19 cellular contexts compared by ENCODE assay signal in genomic region chr2:147641644-147642043, GRCh38.
"Had no signal": no experiment of that assay in that cellular context is flagged by ENCODE, and none has a peak within 500 bp of the region (broad histone marks: within the 10 kb centered on the region; RNA-seq: fewer than 3 reads in every experiment).

No MANE protein-coding gene starts in this region.

- DNase-seq: activated CD4-positive, alpha-beta T cell treated with anti-CD3 and anti-CD28 coated beads for 1 hour; activated CD8-positive, alpha-beta memory T cell treated with anti-CD3 and anti-CD28 coated beads for 24 hours; activated CD8-positive, alpha-beta memory T cell treated with anti-CD3 and anti-CD28 coated beads, Interleukin-2, amount 50 U/mL, for 48 hours; activated effector memory CD4-positive, alpha-beta T cell treated with Interleukin-2 at 50 U/mL for 16 hours; activated naive CD4-positive, alpha-beta T cell treated with anti-CD3 and anti-CD28 coated beads, Interleukin-2, amount 10 ng/mL, durations not matched to agents 7 days and 5 days; activated naive CD8-positive, alpha-beta T cell treated with anti-CD3 and anti-CD28 coated beads, Interleukin-2, amount 50 U/mL, for 24 hours; activated T-cell treated with anti-CD3 and anti-CD28 coated beads, Interleukin-2, amount 50 U/mL, for 48 hours; aorta; cerebellar nuclear complex; cortex of kidney; foreskin fibroblast; hippocampal formation; islet precursor cell; lower lobe of right lung; stimulated activated naive B cell treated with anti-CD40 and anti-IgM and Interleukin-4, amounts not matched to agents 10 μg/mL and 1 μg/mL and 100 μg/mL, for 72 hours had no signal

- H3K36me3 ChIP-seq: lower lobe of right lung had no signal

- H2AFZ ChIP-seq: parathyroid adenoma had no signal

- H3K79me2 ChIP-seq: parathyroid adenoma had no signal

- H3K4me1 ChIP-seq: lower lobe of right lung, parathyroid adenoma had no signal

- H3K9ac ChIP-seq: parathyroid adenoma had no signal

- H3K27ac ChIP-seq: lower lobe of right lung, parathyroid adenoma, VCaP had no signal

- H3K4me3 ChIP-seq: lower lobe of right lung had no signal

- FAIRE-seq: endometrium had no signal

- ATAC-seq: activated naive CD8-positive, alpha-beta T cell treated with anti-CD3 and anti-CD28 coated beads, Interleukin-2, amount 50 U/mL, for 24 hours; esophagus mucosa; lower lobe of right lung; stimulated activated naive B cell treated with anti-CD40 and anti-IgM and Interleukin-4, amounts not matched to agents 10 μg/mL and 1 μg/mL and 100 μg/mL, for 72 hours had no signal

- H3K9me3 ChIP-seq: lower lobe of right lung had no signal
